In the genomic region with DNA sequence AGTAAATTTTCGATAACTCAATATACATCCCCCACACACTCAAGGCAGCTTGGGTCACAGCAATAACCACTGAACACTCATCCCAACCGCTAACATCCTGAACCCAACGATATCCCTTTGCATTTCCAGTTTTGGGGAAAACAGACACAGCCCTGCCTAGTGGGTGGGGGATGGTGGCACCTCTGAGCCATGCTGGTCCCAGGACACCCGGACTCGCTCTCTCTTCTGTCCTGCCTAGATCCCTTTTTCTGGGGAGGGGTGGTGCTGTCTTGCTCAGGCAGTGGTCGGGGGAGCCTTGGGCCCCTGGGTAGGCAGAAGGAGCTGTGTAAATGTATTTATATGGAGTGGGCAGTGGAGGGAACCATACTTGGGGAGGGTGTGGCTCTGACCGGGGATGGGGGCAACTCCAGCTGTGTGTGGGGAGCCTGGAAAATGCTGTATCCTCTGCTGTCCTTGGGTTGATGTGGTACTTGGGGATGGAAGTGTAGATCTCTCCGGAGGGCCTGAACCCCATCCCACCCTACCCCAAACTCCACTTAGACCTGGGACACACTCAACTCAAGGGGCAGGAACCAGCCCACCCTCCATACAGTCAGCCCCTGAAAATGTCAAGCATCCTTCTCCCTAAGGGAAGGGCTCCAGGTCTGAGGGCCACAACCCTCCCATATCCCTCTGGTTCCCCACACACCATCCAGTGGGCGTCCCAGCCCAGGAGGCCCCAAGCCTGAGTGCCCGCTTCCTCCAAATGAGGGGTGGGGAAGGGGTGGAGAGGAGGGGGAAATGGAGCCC, we compare ENCODE assay signal across 13 cellular contexts. TPM values are rescaled to one million over a fixed set of nuclear protein-coding genes. Genes with fewer than 3 reads are reported as not detected.
DNase-seq lines count a peak whose midpoint lies in the region; ATAC-seq and TF ChIP-seq lines count a peak whose summit lies in the region.
"Had no signal": no experiment of that assay in that cellular context is flagged by ENCODE, and none has a peak within 500 bp of the region (broad histone marks: within the 10 kb centered on the region; RNA-seq: fewer than 3 reads in every experiment).

No MANE protein-coding gene starts in this region.

- no peak for ATAC-seq in activated T-cell treated with anti-CD3 and anti-CD28 coated beads, Interleukin-2, amount 50 U/mL, for 4 hours
- no peak for ATAC-seq in activated CD8-positive, alpha-beta T cell treated with anti-CD3 and anti-CD28 coated beads for 36 hours
- ATAC-seq in stimulated activated memory B cell treated with anti-CD40 and anti-IgM and Interleukin-4, amounts not matched to agents 10 μg/mL and 1 μg/mL and 100 μg/mL, for 72 hours: no peak

- H3K4me1 Mint-ChIP-seq in activated T-cell treated with anti-CD3 and anti-CD28 coated beads, Interleukin-2, amount 50 U/mL, for 4 hours (ENCODE audit: low read depth): peaks cover 11% of the 10 kb centered on the region
- peaks cover 13% of the 10 kb centered on the region for H3K4me1 Mint-ChIP-seq in activated CD8-positive, alpha-beta T cell treated with anti-CD3 and anti-CD28 coated beads for 36 hours (ENCODE audit: low read depth)
- peaks cover 19 to 29% of the 10 kb centered on the region in 2 donors for H3K4me1 Mint-ChIP-seq in immature natural killer cell
- H3K4me1 Mint-ChIP-seq in stimulated activated memory B cell treated with anti-CD40 and anti-IgM and Interleukin-4, amounts not matched to agents 10 μg/mL and 1 μg/mL and 100 μg/mL, for 72 hours: peaks cover 52% of the 10 kb centered on the region

- TF ChIP-seq CTCF in activated CD8-positive, alpha-beta T cell treated with anti-CD3 and anti-CD28 coated beads for 36 hours (IDR thresholded peaks at IDR 0.05): no peak

- no peaks in the 10 kb centered on the region for H3K36me3 Mint-ChIP-seq in activated T-cell treated with anti-CD3 and anti-CD28 coated beads, Interleukin-2, amount 50 U/mL, for 4 hours (ENCODE audit: insufficient read depth)
- H3K36me3 Mint-ChIP-seq in activated CD8-positive, alpha-beta T cell treated with anti-CD3 and anti-CD28 coated beads for 36 hours (ENCODE audit: low read depth): no peaks in the 10 kb centered on the region
- H3K36me3 Mint-ChIP-seq in immature natural killer cell: no peaks in the 10 kb centered on the region
- no peaks in the 10 kb centered on the region for H3K36me3 Mint-ChIP-seq in stimulated activated memory B cell treated with anti-CD40 and anti-IgM and Interleukin-4, amounts not matched to agents 10 μg/mL and 1 μg/mL and 100 μg/mL, for 72 hours

- peaks cover 14% of the 10 kb centered on the region for H3K27me3 Mint-ChIP-seq in activated T-cell treated with anti-CD3 and anti-CD28 coated beads, Interleukin-2, amount 50 U/mL, for 4 hours (ENCODE audit: low read depth)
- peaks cover 35% of the 10 kb centered on the region for H3K27me3 Mint-ChIP-seq in activated CD8-positive, alpha-beta T cell treated with anti-CD3 and anti-CD28 coated beads for 36 hours
- H3K27me3 Mint-ChIP-seq in immature natural killer cell (ENCODE audit: low read depth in 3 of 3): peaks cover 8 to 19% (median 9%) of the 10 kb centered on the region in 3 donors
- H3K27me3 Mint-ChIP-seq in stimulated activated memory B cell treated with anti-CD40 and anti-IgM and Interleukin-4, amounts not matched to agents 10 μg/mL and 1 μg/mL and 100 μg/mL, for 72 hours: peaks cover 56% of the 10 kb centered on the region

- DNase-seq in activated T-cell treated with anti-CD3 and anti-CD28 coated beads, Interleukin-2, amount 50 U/mL, for 4 hours: no peak
- DNase-seq in activated T-cell treated with anti-CD3 and anti-CD28 coated beads, Interleukin-2, amount 50 U/mL, for 48 hours: no peak
- DNase-seq in activated CD8-positive, alpha-beta T cell treated with anti-CD3 and anti-CD28 coated beads for 36 hours: no peak
- no peak for DNase-seq in immature natural killer cell
- DNase-seq in 8988T: no peak
- DNase-seq in cortex of kidney (lab: John Stamatoyannopoulos, UW): no peak
- DNase-seq in NCI-H226: no peak
- DNase-seq: HCEC 1CT, NCI-H1694 treated with DMSO at 0.1 percent for 48 hours, Right ventricle myocardium superior, uterus had no signal

- H3K27ac Mint-ChIP-seq in activated CD8-positive, alpha-beta T cell treated with anti-CD3 and anti-CD28 coated beads for 36 hours: no peak overlapping the region
- H3K27ac Mint-ChIP-seq in immature natural killer cell: no peak overlapping the region
- H3K27ac Mint-ChIP-seq in stimulated activated memory B cell treated with anti-CD40 and anti-IgM and Interleukin-4, amounts not matched to agents 10 μg/mL and 1 μg/mL and 100 μg/mL, for 72 hours: peak overlapping the region; percentile 31

- POLR2A ChIA-PET in activated CD8-positive, alpha-beta T cell treated with anti-CD3 and anti-CD28 coated beads for 36 hours (lab: Charles Lee): no interaction called here

- CTCF ChIA-PET in activated CD8-positive, alpha-beta T cell treated with anti-CD3 and anti-CD28 coated beads for 36 hours (lab: Charles Lee): no interaction called here

- intact Hi-C loops in activated CD8-positive, alpha-beta T cell treated with anti-CD3 and anti-CD28 coated beads for 36 hours (cut with micrococcal nuclease): no loop called here

- H3K4me3 Mint-ChIP-seq in activated T-cell treated with anti-CD3 and anti-CD28 coated beads, Interleukin-2, amount 50 U/mL, for 4 hours: peak overlapping the region; percentile 69
- peak overlapping the region; percentile 52 for H3K4me3 Mint-ChIP-seq in activated CD8-positive, alpha-beta T cell treated with anti-CD3 and anti-CD28 coated beads for 36 hours
- peak overlapping the region; percentile 68 to 74 (median 71) for H3K4me3 Mint-ChIP-seq in immature natural killer cell
- H3K4me3 Mint-ChIP-seq in stimulated activated memory B cell treated with anti-CD40 and anti-IgM and Interleukin-4, amounts not matched to agents 10 μg/mL and 1 μg/mL and 100 μg/mL, for 72 hours: peak overlapping the region; percentile 3

- H3K9me3 Mint-ChIP-seq in activated T-cell treated with anti-CD3 and anti-CD28 coated beads, Interleukin-2, amount 50 U/mL, for 4 hours: no peaks in the 10 kb centered on the region
- H3K9me3 Mint-ChIP-seq in activated CD8-positive, alpha-beta T cell treated with anti-CD3 and anti-CD28 coated beads for 36 hours: no peaks in the 10 kb centered on the region
- H3K9me3 Mint-ChIP-seq in immature natural killer cell: no peaks in the 10 kb centered on the region
- no peaks in the 10 kb centered on the region for H3K9me3 Mint-ChIP-seq in stimulated activated memory B cell treated with anti-CD40 and anti-IgM and Interleukin-4, amounts not matched to agents 10 μg/mL and 1 μg/mL and 100 μg/mL, for 72 hours

RNA-seq across cellular contexts. Expression of a gene that starts 23.7 kb away (rescaled TPM):
- not detected for total RNA-seq in activated T-cell treated with anti-CD3 and anti-CD28 coated beads, Interleukin-2, amount 50 U/mL, for 4 hours
- not detected for total RNA-seq in activated CD8-positive, alpha-beta T cell treated with anti-CD3 and anti-CD28 coated beads for 36 hours
- not detected for polyA plus RNA-seq in immature natural killer cell
- total RNA-seq: chondrocyte, Right ventricle myocardium superior, uterus had no signal

RNA-seq across cellular contexts. Expression of a gene that starts 31.0 kb away (rescaled TPM):
- under 1 TPM; 0.20 to 0.38 (median 0.21) TPM for total RNA-seq in activated T-cell treated with anti-CD3 and anti-CD28 coated beads, Interleukin-2, amount 50 U/mL, for 4 hours
- total RNA-seq in activated CD8-positive, alpha-beta T cell treated with anti-CD3 and anti-CD28 coated beads for 36 hours: under 1 TPM; 0.09 to 0.11 TPM
- polyA plus RNA-seq in immature natural killer cell: not detected

RNA-seq across cellular contexts. Expression of a gene that starts 34.3 kb away (rescaled TPM):
- total RNA-seq in activated T-cell treated with anti-CD3 and anti-CD28 coated beads, Interleukin-2, amount 50 U/mL, for 4 hours: under 1 TPM in 1 of 3 donors, not detected in 2; 0.52 TPM
- total RNA-seq in activated CD8-positive, alpha-beta T cell treated with anti-CD3 and anti-CD28 coated beads for 36 hours: 1 to 10 TPM; 2.2 to 2.4 TPM
- polyA plus RNA-seq in immature natural killer cell: 1 to 10 TPM in 1 of 3 donors, under 1 TPM in 2; 0.26 to 1.3 (median 0.35) TPM

RNA-seq across cellular contexts. Expression of a gene that starts 45.0 kb away (rescaled TPM):
- 10 to 100 TPM; 27.5 to 52.1 (median 51.0) TPM for total RNA-seq in activated T-cell treated with anti-CD3 and anti-CD28 coated beads, Interleukin-2, amount 50 U/mL, for 4 hours
- 10 to 100 TPM; 86.2 to 86.5 TPM for total RNA-seq in activated CD8-positive, alpha-beta T cell treated with anti-CD3 and anti-CD28 coated beads for 36 hours
- polyA plus RNA-seq in immature natural killer cell: 10 to 100 TPM; 23.7 to 36.8 (median 33.6) TPM

Comparison
In these comparisons a context has a peak if more than half of its experiments do, and no peak if none do; other contexts are left out.
1. H3K4me3 Mint-ChIP-seq: peak in every context shown above with its lines; median percentile 71 in immature natural killer cell; 69 in activated T-cell treated with anti-CD3 and anti-CD28 coated beads, Interleukin-2, amount 50 U/mL, for 4 hours; 52 in activated CD8-positive, alpha-beta T cell treated with anti-CD3 and anti-CD28 coated beads for 36 hours; 3 in stimulated activated memory B cell treated with anti-CD40 and anti-IgM and Interleukin-4, amounts not matched to agents 10 μg/mL and 1 μg/mL and 100 μg/mL, for 72 hours.